Comparison of ENCODE assay signal across 20 cellular contexts in genomic region chr9:75438716-75439115, GRCh38.
DNase-seq lines count a peak whose midpoint lies in the region; ATAC-seq, FAIRE-seq and TF ChIP-seq lines count a peak whose summit lies in the region.
"Had no signal": no experiment of that assay in that cellular context is flagged by ENCODE, and none has a peak within 500 bp of the region (broad histone marks: within the 10 kb centered on the region; RNA-seq: fewer than 3 reads in every experiment).

No MANE protein-coding gene starts in this region.

- no peaks in the 10 kb centered on the region for H3K9me3 ChIP-seq in colonic mucosa
- H3K9me3 ChIP-seq: neutrophil, thoracic aorta had no signal

- H3K27me3 ChIP-seq in colonic mucosa: no peaks in the 10 kb centered on the region
- H3K27me3 ChIP-seq: neutrophil had no signal

- no peaks in the 10 kb centered on the region for H3K4me1 ChIP-seq in colonic mucosa

- no peak for TF ChIP-seq CTCF in colonic mucosa (IDR thresholded peaks at IDR 0.05)

- H3K9ac ChIP-seq in colonic mucosa (ENCODE audit: low read depth in 2 of 2, low read length in 2 of 2): no peak overlapping the region

- no peak overlapping the region for H3K4me3 ChIP-seq in colonic mucosa
- H3K4me3 ChIP-seq: thoracic aorta had no signal

- FAIRE-seq in GM18507 (lab: Jason Lieb, UNC): peak; percentile 35
- FAIRE-seq in GM12892 (lab: Jason Lieb, UNC): no peak
- FAIRE-seq: colon had no signal

- no peak overlapping the region for H3K27ac ChIP-seq in colonic mucosa
- H3K27ac ChIP-seq: neutrophil, thoracic aorta had no signal

- TF ChIP-seq POLR2A in GM12892 (IDR thresholded peaks at IDR 0.05; ENCODE audit: low read depth, low read length): no peak

- DNase-seq in GM18507 (ENCODE audit: extremely low spot score, insufficient read length, low read depth) (no peak), OCI-M1 (lab: John Stamatoyannopoulos, UW) (peak; percentile 14), colonic mucosa (no peak), GM12892 (ENCODE audit: insufficient read length) (no peak), NCI-H1436 (lab: John Stamatoyannopoulos, UW) (no peak)
- DNase-seq: activated CD4-positive, alpha-beta T cell treated with anti-CD3 and anti-CD28 coated beads for 4 hours; CD4-positive, alpha-beta memory T cell; DMS53; KG1; left ventricle myocardium superior; NCI-H1105; NCI-H2107; NCI-H510A; SW 1271 had no signal

- intact Hi-C loops in colonic mucosa (cut with DNase I): no loop called here

- ATAC-seq in GM21390 (IDR thresholded peaks at IDR 0.05; ENCODE audit: unreplicated experiment) (peak; percentile 57), HG03039 (IDR thresholded peaks at IDR 0.05; ENCODE audit: unreplicated experiment) (peak; percentile 64), GM19455 (IDR thresholded peaks at IDR 0.05; ENCODE audit: unreplicated experiment) (no peak)
- ATAC-seq: left ventricle myocardium superior had no signal

- H3K36me3 ChIP-seq in colonic mucosa: no peaks in the 10 kb centered on the region
- H3K36me3 ChIP-seq: neutrophil, thoracic aorta had no signal
